In genomic region chr5:6705088-6705487, GRCh38 we compare ENCODE assay signal across 1 cellular context.
A peak's percentile ranks its signal among the peaks of the same experiment; 100 is the strongest.
TF ChIP-seq lines count a peak whose summit lies in the region.

No MANE protein-coding gene starts in this region.

TF ChIP-seq in GM12878, 131 proteins besides CTCF, POLR2A, EP300 and RAD21 (continued from another document and continues in another):
- TF ChIP-seq SREBF1 (IDR thresholded peaks at IDR 0.05; ENCODE audit: low read length) (no peak), IKZF2 (IDR thresholded peaks at IDR 0.05) (peak; percentile 61 to 68; a peak in 3 of 4 replicates), PKNOX1 (IDR thresholded peaks at IDR 0.05) (no peak), YY1 (IDR thresholded peaks at IDR 0.05; ENCODE audit: low read depth, low read length) (no peak), FOS (IDR thresholded peaks at IDR 0.05; ENCODE audit: borderline replicate concordance, extremely low read depth, insufficient read length) (no peak), SUPT20H (IDR thresholded peaks at IDR 0.05; ENCODE audit: borderline replicate concordance, control insufficient read depth, low read depth, low read length) (no peak), NBN (IDR thresholded peaks at IDR 0.05) (0 out of 2 replicates have a peak, but pooled peaks have one; percentile 47), PML (IDR thresholded peaks at IDR 0.05; ENCODE audit: low read length) (no peak), RCOR1 (conservative IDR thresholded peaks at IDR 0.05; ENCODE audit: low read depth, low read length) (no peak), TCF3 (IDR thresholded peaks at IDR 0.05; ENCODE audit: borderline replicate concordance, insufficient read depth, low read depth, low read length) (0 out of 2 replicates have a peak, but pooled peaks have one; percentile 7), WRNIP1 (IDR thresholded peaks at IDR 0.05; ENCODE audit: borderline replicate concordance, low read depth, low read length) (no peak), TCF7 (IDR thresholded peaks at IDR 0.05; ENCODE audit: borderline replicate concordance) (no peak), NFXL1 (IDR thresholded peaks at IDR 0.05; ENCODE audit: borderline replicate concordance) (no peak), NR2C2 (IDR thresholded peaks at IDR 0.05; ENCODE audit: borderline replicate concordance, control insufficient read depth, insufficient read length, low read depth) (no peak), MTA2 (IDR thresholded peaks at IDR 0.05; ENCODE audit: low read depth) (peak; percentile 67), EED (IDR thresholded peaks at IDR 0.05; ENCODE audit: low read depth) (peak; percentile 27; the same call in 1 of the 2 replicates), E2F8 (IDR thresholded peaks at IDR 0.05; ENCODE audit: low read depth, partially characterized antibody) (no peak), RFX5 (IDR thresholded peaks at IDR 0.05; ENCODE audit: low read depth, low read length) (no peak), ASH2L (IDR thresholded peaks at IDR 0.05; ENCODE audit: borderline replicate concordance, low read depth) (no peak), HDAC6 (IDR thresholded peaks at IDR 0.05; ENCODE audit: unreplicated experiment) (no peak), CREB1 (IDR thresholded peaks at IDR 0.05; ENCODE audit: low read depth) (no peak), ZNF384 (IDR thresholded peaks at IDR 0.05; ENCODE audit: borderline replicate concordance, low read depth, low read length) (no peak), CBFB (IDR thresholded peaks at IDR 0.05; ENCODE audit: low read depth) (no peak), ZNF274 (IDR thresholded peaks at IDR 0.05; ENCODE audit: insufficient read depth, insufficient read length) (no peak), MEF2B (IDR thresholded peaks at IDR 0.05; ENCODE audit: partially characterized antibody, poor library complexity, severe bottlenecking) (peak; percentile 65), EZH2 (IDR thresholded peaks at IDR 0.05; ENCODE audit: borderline replicate concordance, control insufficient read depth, low read depth, low read length) (no peak), NR2F1 (conservative IDR thresholded peaks at IDR 0.05) (no peak), RELB (IDR thresholded peaks at IDR 0.05; ENCODE audit: low read depth) (peak; percentile 61; the same call in 1 of the 2 replicates), CHD2 (IDR thresholded peaks at IDR 0.05; ENCODE audit: borderline replicate concordance, low read depth, low read length) (no peak), CHD1 (IDR thresholded peaks at IDR 0.05; ENCODE audit: low read depth, low read length) (no peak), SPI1 (IDR thresholded peaks at IDR 0.05; ENCODE audit: borderline replicate concordance, insufficient read depth, low read depth, low read length) (peak; percentile 94), BCL11A (IDR thresholded peaks at IDR 0.05; ENCODE audit: low read depth, low read length) (peak; percentile 57; the same call in 1 of the 2 replicates), SKIL (IDR thresholded peaks at IDR 0.05; ENCODE audit: low read depth, poor library complexity, severe bottlenecking) (no peak), ZBED1 (IDR thresholded peaks at IDR 0.05; ENCODE audit: borderline replicate concordance) (no peak), CBX5 (IDR thresholded peaks at IDR 0.05; ENCODE audit: low read depth) (no peak), FOXK2 (IDR thresholded peaks at IDR 0.05) (no peak), MXI1 (IDR thresholded peaks at IDR 0.05; ENCODE audit: low read depth, low read length) (no peak), ELK1 (IDR thresholded peaks at IDR 0.05; ENCODE audit: low read depth, low read length) (no peak), IRF3 (IDR thresholded peaks at IDR 0.05) (no peak), ATF7 (IDR thresholded peaks at IDR 0.05; ENCODE audit: low read depth) (peak; percentile 62), BMI1 (IDR thresholded peaks at IDR 0.05; ENCODE audit: borderline replicate concordance) (no peak), SMAD1 (IDR thresholded peaks at IDR 0.05; ENCODE audit: low read depth, partially characterized antibody) (no peak), GATAD2B (conservative IDR thresholded peaks at IDR 0.05; ENCODE audit: low read depth) (no peak), ZNF592 (IDR thresholded peaks at IDR 0.05) (no peak), RBBP5 (conservative IDR thresholded peaks at IDR 0.05) (no peak), SUZ12 (IDR thresholded peaks at IDR 0.05; ENCODE audit: unreplicated experiment) (no peak), NRF1 (conservative IDR thresholded peaks at IDR 0.05; ENCODE audit: low read depth, low read length) (no peak), MYC (IDR thresholded peaks at IDR 0.05; ENCODE audit: insufficient read depth, insufficient read length, insufficient replicate concordance, low read length, severe bottlenecking) (no peak), HCFC1 (IDR thresholded peaks at IDR 0.05; ENCODE audit: low read length) (no peak), CEBPB (IDR thresholded peaks at IDR 0.05; ENCODE audit: borderline replicate concordance in 1 of 2, low read depth in 2 of 2, low read length in 2 of 2) (no peak), SIX5 (IDR thresholded peaks at IDR 0.05; ENCODE audit: low read depth, low read length, severe bottlenecking) (no peak), JUND (IDR thresholded peaks at IDR 0.05; ENCODE audit: low read depth, low read length) (no peak), ZBTB33 (IDR thresholded peaks at IDR 0.05) (no peak), ZNF217 (IDR thresholded peaks at IDR 0.05) (no peak)
